Comparison of ENCODE assay signal across 16 cellular contexts in genomic region chr17:74739227-74739831, GRCh38. TPM values are rescaled to one million over a fixed set of nuclear protein-coding genes. Genes with fewer than 3 reads are reported as not detected.
DNase-seq lines count a peak whose midpoint lies in the region; ATAC-seq and TF ChIP-seq lines count a peak whose summit lies in the region.
"Had no signal": no experiment of that assay in that cellular context is flagged by ENCODE, and none has a peak within 500 bp of the region (broad histone marks: within the 10 kb centered on the region; RNA-seq: fewer than 3 reads in every experiment).

No MANE protein-coding gene starts in this region.

- peak overlapping the region; percentile 54 to 93 for H3K4me3 Mint-ChIP-seq in CD14-positive monocyte
- H3K4me3 Mint-ChIP-seq in WTC11 = peak overlapping the region; percentile 14; the same call in 1 of the 2 replicates
- H3K4me3 Mint-ChIP-seq in immature natural killer cell = peak overlapping the region; percentile 96 to 99 (median 99)

- TF ChIP-seq CTCF in CD14-positive monocyte (IDR thresholded peaks at IDR 0.05) (no peak), GM10266 (IDR thresholded peaks at IDR 0.05; ENCODE audit: control insufficient read depth, insufficient read depth, low read depth, missing control alignments) (no peak), WTC11 (IDR thresholded peaks at IDR 0.05) (no peak), sigmoid colon (IDR thresholded peaks at IDR 0.05) (no peak)

- POLR2A ChIA-PET in WTC11 (lab: Charles Lee) = no interaction called here

- no peak overlapping the region for H3K4me3 ChIP-seq in sigmoid colon
- H3K4me3 ChIP-seq: SK-N-MC had no signal

- H3K9me3 Mint-ChIP-seq in CD14-positive monocyte (peaks cover 0 to 2% (median 0%) of the 10 kb centered on the region in 7 donors), WTC11 (peaks cover 7% of the 10 kb centered on the region; the same call in 1 of the 2 replicates), immature natural killer cell (peaks cover 0 to 1% (median 0%) of the 10 kb centered on the region in 6 donors)

- DNase-seq in CD14-positive monocyte (ENCODE audit: low spot score) (no peak), GM10266 (ENCODE audit: extremely low spot score) (peak; percentile 5), WTC11 (ENCODE audit: low spot score) (no peak), immature natural killer cell (no peak), iPS-NIHi7 (ENCODE audit: extremely low spot score) (no peak), sigmoid colon (no peak), NCI-H1092 treated with DMSO at 0.1 percent for 48 hours (lab: John Stamatoyannopoulos, UW) (no peak)
- DNase-seq: activated CD4-positive, CD25-positive, alpha-beta regulatory T cell; activated gamma-delta T cell treated with Interleukin-2 at 50 U/mL for 16 hours; central memory CD4-positive, alpha-beta T cell; GDM1 had no signal

- H3K36me3 ChIP-seq in sigmoid colon = no peaks in the 10 kb centered on the region

- peaks cover 9 to 16% of the 10 kb centered on the region in 2 donors for H3K36me3 Mint-ChIP-seq in CD14-positive monocyte
- H3K36me3 Mint-ChIP-seq in WTC11 = no peaks in the 10 kb centered on the region
- peaks cover 8% of the 10 kb centered on the region in 3 donors for H3K36me3 Mint-ChIP-seq in immature natural killer cell

- H3K9me3 ChIP-seq in sigmoid colon = no peaks in the 10 kb centered on the region

- WGBS in sigmoid colon, 2 donors = 71 to 80% methylated on average over 12 of the region's 12 CpGs

- no peak for ATAC-seq in WTC11
- ATAC-seq in HG03108 (IDR thresholded peaks at IDR 0.05; ENCODE audit: unreplicated experiment) = no peak

- H3K27ac ChIP-seq in sigmoid colon = no peak overlapping the region
- H3K27ac ChIP-seq: SK-N-MC had no signal

- intact Hi-C loops in CD14-positive monocyte (cut with micrococcal nuclease) = loop anchor here (5.0 to 10.0 kb wide), 4 partner anchors 67 to 365 kb away; partner anchors contain the start of gene CD300H (in 1 of the 2)
- intact Hi-C loops in sigmoid colon (cut with DNase I) = loop anchor here (10.0 kb wide), 1 partner anchor 175 kb away; the partner anchor contains the start of gene CD300H

- H3K4me1 Mint-ChIP-seq in CD14-positive monocyte (peaks cover 88% of the 10 kb centered on the region), WTC11 (peaks cover 36% of the 10 kb centered on the region), immature natural killer cell (peaks cover 73 to 78% of the 10 kb centered on the region in 2 donors)

- H3K27me3 Mint-ChIP-seq in CD14-positive monocyte (ENCODE audit: low read depth in 3 of 3) = peaks cover 0 to 6% (median 0%) of the 10 kb centered on the region in 3 donors
- peaks cover 18% of the 10 kb centered on the region for H3K27me3 Mint-ChIP-seq in WTC11 (ENCODE audit: low read depth)
- H3K27me3 Mint-ChIP-seq in immature natural killer cell (ENCODE audit: low read depth in 3 of 3) = peaks cover 9 to 15% (median 13%) of the 10 kb centered on the region in 3 donors

- TF ChIP-seq EP300 in sigmoid colon (IDR thresholded peaks at IDR 0.05) = no peak

- H3K4me1 ChIP-seq in sigmoid colon = peaks cover 0 to 24% (median 17%) of the 10 kb centered on the region in 4 donors

- TF ChIP-seq POLR2A in sigmoid colon (IDR thresholded peaks at IDR 0.05) = no peak

- H3K27me3 ChIP-seq in sigmoid colon = peaks cover 22 to 76% (median 50%) of the 10 kb centered on the region in 3 donors

- H3K27ac Mint-ChIP-seq in CD14-positive monocyte (peak overlapping the region; percentile 6 to 88 (median 78)), WTC11 (no peak overlapping the region), immature natural killer cell (peak overlapping the region; percentile 76 to 98 (median 94))

- CTCF ChIA-PET in WTC11 (lab: Charles Lee) = interaction anchor here (0.6 to 5.2 kb wide), 7 partner anchors 7 to 165 kb away, joined by 3 to 296 read pairs (median 4); no protein-coding TSS in a partner anchor

TF ChIP-seq in WTC11, 78 proteins besides CTCF, POLR2A, EP300 and RAD21 (continues in another document):
- TF ChIP-seq RELA (CRISPR knock-in tag; IDR thresholded peaks at IDR 0.05; ENCODE audit: borderline replicate concordance) = no peak
- TF ChIP-seq CBFB (CRISPR knock-in tag; IDR thresholded peaks at IDR 0.05; ENCODE audit: low read depth) = no peak
- TF ChIP-seq MAX (CRISPR knock-in tag; IDR thresholded peaks at IDR 0.05) = no peak
- TF ChIP-seq TCF7 (CRISPR knock-in tag; IDR thresholded peaks at IDR 0.05; ENCODE audit: low read depth) = no peak
- no peak for TF ChIP-seq ZNF423 (CRISPR knock-in tag; IDR thresholded peaks at IDR 0.05)
- no peak for TF ChIP-seq FOXJ3 (CRISPR knock-in tag; IDR thresholded peaks at IDR 0.05; ENCODE audit: borderline replicate concordance)
- no peak for TF ChIP-seq OVOL2 (CRISPR knock-in tag; IDR thresholded peaks at IDR 0.05; ENCODE audit: borderline replicate concordance)
- no peak for TF ChIP-seq TEAD4 (CRISPR knock-in tag; IDR thresholded peaks at IDR 0.05)
- TF ChIP-seq ATF6 (CRISPR knock-in tag; IDR thresholded peaks at IDR 0.05) = no peak
- TF ChIP-seq NR2C2 (CRISPR knock-in tag; IDR thresholded peaks at IDR 0.05) = no peak
- TF ChIP-seq ZNF317 (CRISPR knock-in tag; IDR thresholded peaks at IDR 0.05; ENCODE audit: borderline replicate concordance, low read depth) = no peak
- no peak for TF ChIP-seq NR1H2 (CRISPR knock-in tag; IDR thresholded peaks at IDR 0.05)
- TF ChIP-seq ZBTB43 (CRISPR knock-in tag; IDR thresholded peaks at IDR 0.05) = no peak
- no peak for TF ChIP-seq USF2 (CRISPR knock-in tag; IDR thresholded peaks at IDR 0.05)
- TF ChIP-seq USF1 (CRISPR knock-in tag; IDR thresholded peaks at IDR 0.05) = no peak
- no peak for TF ChIP-seq HMGA2 (CRISPR knock-in tag; IDR thresholded peaks at IDR 0.05)
- no peak for TF ChIP-seq ZNF232 (CRISPR knock-in tag; IDR thresholded peaks at IDR 0.05)

RNA-seq across cellular contexts. Expression of gene RAB37, which starts 2.3 kb away (rescaled TPM):
- polyA plus RNA-seq in CD14-positive monocyte (10 to 100 TPM; 26.8 to 40.9 TPM), immature natural killer cell (100 to 1,000 TPM; 208 to 218 (median 212) TPM), sigmoid colon (10 to 100 TPM; 15.2 to 28.8 (median 16.9) TPM)
- total RNA-seq in WTC11 (2021) (8.8 to 9.4 TPM (median 8.9 TPM) in 3 replicates), sigmoid colon (1 to 10 TPM in 3 of 4 donors, under 1 TPM in 1; 0.54 to 4.1 (median 1.4) TPM)
- total RNA-seq: endothelial cell of umbilical vein, glomerular endothelial cell, myocyte had no signal

RNA-seq across cellular contexts. Expression of gene NHERF1, which starts 9.1 kb away (rescaled TPM):
- polyA plus RNA-seq in CD14-positive monocyte = 100 to 1,000 TPM; 131 to 149 TPM
- 86.9 to 111 TPM (median 97.1 TPM) in 3 replicates for total RNA-seq in WTC11 (2021)
- 1,000 to 10,000 TPM in 1 of 3 donors, 100 to 1,000 TPM in 2; 566 to 1,121 (median 751) TPM for polyA plus RNA-seq in immature natural killer cell
- 10 to 100 TPM in 1 of 4 donors, 1 to 10 TPM in 3; 6.6 to 12.5 (median 7.3) TPM for total RNA-seq in sigmoid colon
- 100 to 1,000 TPM; 122 to 420 (median 194) TPM for polyA plus RNA-seq in sigmoid colon

RNA-seq across cellular contexts. Expression of gene CD300LF, which starts 26.6 kb away (rescaled TPM):
- polyA plus RNA-seq in CD14-positive monocyte (100 to 1,000 TPM; 112 to 175 TPM), immature natural killer cell (1 to 10 TPM; 1.9 to 4.2 (median 2.0) TPM), sigmoid colon (1 to 10 TPM; 1.8 to 8.3 (median 4.8) TPM)
- total RNA-seq in WTC11 (2021) (not detected in 3 replicates), sigmoid colon (under 1 TPM in 1 of 4 donors, not detected in 3; 0.27 TPM)
- total RNA-seq: endothelial cell of umbilical vein, glomerular endothelial cell, myocyte had no signal
- polyA plus RNA-seq: endothelial cell of umbilical vein had no signal

RNA-seq across cellular contexts. Expression of gene NAT9, which starts 36.8 kb away (rescaled TPM):
- polyA plus RNA-seq in CD14-positive monocyte (1 to 10 TPM; 7.1 to 7.8 TPM), immature natural killer cell (10 to 100 TPM in 1 of 3 donors, 1 to 10 TPM in 2; 4.3 to 11.2 (median 6.3) TPM), sigmoid colon (10 to 100 TPM; 11.3 to 36.4 (median 14.4) TPM)
- total RNA-seq in WTC11 (2021) (66.0 to 71.2 TPM (median 67.1 TPM) in 3 replicates), sigmoid colon (10 to 100 TPM; 14.3 to 29.9 (median 21.7) TPM)

Comparison
In these comparisons a context has a peak if more than half of its experiments do, and no peak if none do; other contexts are left out.
1. H3K4me3 Mint-ChIP-seq: peak in every context shown above with its lines; median percentile 99 in immature natural killer cell; 74 in CD14-positive monocyte; 14 in WTC11.
2. RNA of gene RAB37, which starts 2.3 kb away (polyA plus RNA-seq): 208 to 218 TPM in immature natural killer cell; 26.8 to 40.9 TPM in CD14-positive monocyte and 15.2 to 28.8 TPM in sigmoid colon; every median in the first group is over 4 times any median in the second.
3. RNA of gene CD300LF, which starts 26.6 kb away (polyA plus RNA-seq): 112 to 175 TPM in CD14-positive monocyte; 1.8 to 8.3 TPM in sigmoid colon and 1.9 to 4.2 TPM in immature natural killer cell; every median in the first group is over 10 times any median in the second.